ENCODE assay signal across 8 cellular contexts in the genomic region with DNA sequence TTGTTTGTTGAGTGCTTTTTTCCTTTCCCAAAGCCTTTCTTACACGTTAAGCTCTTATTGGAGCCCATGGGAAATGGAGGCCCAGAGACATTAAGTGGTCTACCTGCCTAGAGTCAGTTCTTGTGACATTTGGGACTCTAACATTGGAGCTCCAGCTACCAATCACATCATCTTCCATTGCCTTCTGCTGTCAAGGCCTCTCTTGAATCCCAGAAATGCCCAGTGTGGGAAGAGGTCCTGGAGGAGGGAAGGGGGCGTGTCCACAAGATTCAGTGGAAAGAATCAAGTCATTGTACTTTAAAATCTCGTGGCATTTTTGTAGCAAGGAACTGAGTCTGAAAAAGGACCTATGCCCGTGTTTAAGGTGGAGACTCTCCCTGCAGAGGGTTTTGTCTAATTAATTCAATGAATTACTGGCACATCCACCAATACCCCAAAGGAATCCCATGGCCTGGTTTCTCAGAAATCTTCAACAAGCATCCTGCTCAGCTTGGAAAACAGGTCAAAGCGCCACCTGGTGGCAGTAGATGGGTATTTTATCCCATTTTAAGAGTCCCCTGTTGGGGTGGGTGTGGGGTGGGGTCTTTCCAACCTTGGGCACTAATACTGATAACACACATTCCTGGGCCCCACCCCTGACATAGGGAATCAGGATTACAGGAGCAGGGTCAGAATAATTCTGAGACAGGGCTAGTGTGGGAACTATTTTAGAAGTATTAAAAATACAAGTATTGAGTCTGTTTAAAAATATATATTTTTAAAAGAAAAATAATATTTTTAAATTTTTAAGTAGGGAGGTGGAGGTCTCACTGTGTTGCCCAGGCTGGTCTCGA. TPM values are rescaled to one million over a fixed set of nuclear protein-coding genes. Genes with fewer than 3 reads are reported as not detected.
DNase-seq lines count a peak whose midpoint lies in the region; ATAC-seq, FAIRE-seq and TF ChIP-seq lines count a peak whose summit lies in the region.

No MANE protein-coding gene starts in this region.

- FAIRE-seq in HTR-8/SVneo (lab: Jason Lieb, UNC), result no peak

- no peaks in the 10 kb centered on the region for H3K9me3 ChIP-seq in left ventricle myocardium inferior (replicated peaks)

- DNase-seq in D341Med (ENCODE audit: low spot score), result peak; percentile 75
- peak; percentile 59 for DNase-seq in HTR-8/SVneo (ENCODE audit: insufficient read length, low spot score)
- DNase-seq in SKM-1 (lab: John Stamatoyannopoulos, UW; ENCODE audit: unreplicated experiment), result peak; percentile 3
- DNase-seq in activated naive CD8-positive, alpha-beta T cell treated with anti-CD3 and anti-CD28 coated beads, Interleukin-2, amount 50 U/mL, for 16 hours (ENCODE audit: low read depth, low spot score), result peak; percentile 19
- no peak for DNase-seq in left ventricle myocardium inferior
- peak; percentile 75 for DNase-seq in sciatic nerve (ENCODE audit: low spot score)

- H3K27me3 ChIP-seq in left ventricle myocardium inferior (ENCODE audit: low read depth), result no peaks in the 10 kb centered on the region

- H3K36me3 ChIP-seq in left ventricle myocardium inferior, result peaks cover 9% of the 10 kb centered on the region

- H3K4me3 ChIP-seq in left ventricle myocardium inferior, result no peak overlapping the region

- peak; percentile 80 for TF ChIP-seq CTCF in left ventricle myocardium inferior (IDR thresholded peaks at IDR 0.05; ENCODE audit: borderline replicate concordance)

- intact Hi-C loops in left ventricle myocardium inferior (cut with micrococcal nuclease) (loop anchor here (10.0 kb wide), 1 partner anchor 54 kb away; no protein-coding TSS in a partner anchor), sciatic nerve (cut with DNase I) (loop anchor here (5.0 kb wide), 1 partner anchor 56 kb away; no protein-coding TSS in a partner anchor)

- H3K4me1 ChIP-seq in left ventricle myocardium inferior, result peaks cover 10% of the 10 kb centered on the region

- peak; percentile 70 for ATAC-seq in sciatic nerve
- ATAC-seq in GM18502 (IDR thresholded peaks at IDR 0.05; ENCODE audit: poor library complexity, unreplicated experiment), result no peak
- ATAC-seq in GM18868 (IDR thresholded peaks at IDR 0.05; ENCODE audit: unreplicated experiment), result no peak

- H3K27ac ChIP-seq in left ventricle myocardium inferior (replicated peaks), result no peak overlapping the region

RNA-seq across cellular contexts. Expression of gene GPT2, which starts 24.6 kb away (rescaled TPM):
- total RNA-seq in left ventricle myocardium inferior, result 17.8 TPM
- total RNA-seq in sciatic nerve, result 37.1 TPM
